In the genomic region with DNA sequence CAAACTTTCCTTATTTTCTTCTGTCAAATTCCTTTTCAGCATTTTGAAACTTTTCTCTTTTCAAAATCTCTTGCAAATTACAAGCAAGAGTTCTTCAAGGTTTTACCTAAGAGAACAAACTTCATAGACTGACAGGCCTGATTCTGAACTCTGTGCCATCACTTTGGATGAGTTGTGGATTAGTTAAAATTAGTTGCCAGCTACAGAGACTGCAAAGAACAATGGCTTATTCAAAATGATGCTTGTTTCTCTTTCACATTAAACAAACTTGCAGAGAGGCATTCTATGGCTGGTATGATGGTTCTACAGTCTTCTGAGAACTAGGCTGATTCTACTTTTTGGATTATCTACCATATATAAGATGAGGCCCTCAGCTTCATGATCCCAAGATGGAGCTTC, we compare ENCODE assay signal across 12 cellular contexts.
"Had no signal": no experiment of that assay in that cellular context is flagged by ENCODE, and none has a peak within 500 bp of the region (broad histone marks: within the 10 kb centered on the region; RNA-seq: fewer than 3 reads in every experiment).

No MANE protein-coding gene starts in this region.

- H3K9me3 ChIP-seq: thoracic aorta, upper lobe of left lung had no signal

- H3K4me3 ChIP-seq: lung, thoracic aorta, upper lobe of left lung had no signal

- H3K36me3 ChIP-seq: thoracic aorta, upper lobe of left lung had no signal

- ATAC-seq: activated naive CD4-positive, alpha-beta T cell treated with anti-CD3 and anti-CD28 coated beads, Interleukin-2, amount 50 U/mL, for 72 hours; left lobe of liver had no signal

- DNase-seq: activated CD4-positive, alpha-beta T cell treated with anti-CD3 and anti-CD28 coated beads, Interleukin-2, amount 50 U/mL, for 4 hours; activated CD4-positive, CD25-positive, alpha-beta regulatory T cell treated with anti-CD3 and anti-CD28 coated beads, Interleukin-2, amount 50 U/mL, for 72 hours; activated gamma-delta T cell; endodermal cell; foreskin fibroblast; upper lobe of left lung had no signal

- H3K27ac ChIP-seq: epithelial cell of prostate, thoracic aorta, upper lobe of left lung, VCaP had no signal

- H3K27me3 ChIP-seq: upper lobe of left lung had no signal
